In genomic region chr11:41826129-41826528, GRCh38 we compare ENCODE assay signal across 30 cellular contexts.
"Had no signal": no experiment of that assay in that cellular context is flagged by ENCODE, and none has a peak within 500 bp of the region (broad histone marks: within the 10 kb centered on the region; RNA-seq: fewer than 3 reads in every experiment).

No MANE protein-coding gene starts in this region.

- H3K36me3 ChIP-seq: ascending aorta, breast epithelium, cardiac muscle cell, colonic mucosa, esophagus squamous epithelium, gastroesophageal sphincter had no signal

- H3K4me3 ChIP-seq: ascending aorta, breast epithelium, cardiac muscle cell, colonic mucosa, esophagus squamous epithelium, gastroesophageal sphincter had no signal

- H3K27me3 Mint-ChIP-seq: activated CD4-positive, alpha-beta memory T cell treated with anti-CD3 and anti-CD28 coated beads for 36 hours; activated CD4-positive, alpha-beta T cell treated with anti-CD3 and anti-CD28 coated beads for 36 hours; activated CD4-positive, alpha-beta T cell treated with anti-CD3 and anti-CD28 coated beads, Interleukin-2, amount 10 ng/mL, durations not matched to agents 24 days and 14 days; activated CD8-positive, alpha-beta memory T cell treated with anti-CD3 and anti-CD28 coated beads, Interleukin-2, amount 10 ng/mL, durations not matched to agents 7 days and 5 days; activated naive CD4-positive, alpha-beta T cell treated with anti-CD3 and anti-CD28 coated beads, Interleukin-2, amount 50 U/mL, for 24 hours; activated naive CD8-positive, alpha-beta T cell treated with anti-CD3 and anti-CD28 coated beads, Interleukin-2, amount 10 ng/mL, durations not matched to agents 7 days and 5 days had no signal

- FAIRE-seq: endometrium, endothelial cell of umbilical vein had no signal

- H3K27me3 ChIP-seq: ascending aorta, breast epithelium, cardiac muscle cell, colonic mucosa, esophagus squamous epithelium, gastroesophageal sphincter had no signal

- H3K9me3 ChIP-seq: ascending aorta, breast epithelium, colonic mucosa, esophagus squamous epithelium, gastroesophageal sphincter had no signal

- H3K27ac Mint-ChIP-seq: activated CD4-positive, alpha-beta memory T cell treated with anti-CD3 and anti-CD28 coated beads for 36 hours; activated CD4-positive, alpha-beta T cell treated with anti-CD3 and anti-CD28 coated beads for 36 hours; activated CD4-positive, alpha-beta T cell treated with anti-CD3 and anti-CD28 coated beads, Interleukin-2, amount 10 ng/mL, durations not matched to agents 24 days and 14 days; activated CD8-positive, alpha-beta memory T cell treated with anti-CD3 and anti-CD28 coated beads, Interleukin-2, amount 10 ng/mL, durations not matched to agents 7 days and 5 days; activated CD8-positive, alpha-beta T cell treated with anti-CD3 and anti-CD28 coated beads, Interleukin-2, amount 10 ng/mL, durations not matched to agents 7 days and 5 days; activated naive CD4-positive, alpha-beta T cell treated with anti-CD3 and anti-CD28 coated beads for 36 hours; activated naive CD4-positive, alpha-beta T cell treated with anti-CD3 and anti-CD28 coated beads, Interleukin-2, amount 50 U/mL, for 24 hours; activated naive CD8-positive, alpha-beta T cell treated with anti-CD3 and anti-CD28 coated beads, Interleukin-2, amount 10 ng/mL, durations not matched to agents 7 days and 5 days; activated T-helper 1 cell treated with anti-CD3 and anti-CD28 coated beads, Interleukin-12 subunit alpha, Interleukin-12 subunit beta, Interleukin-2, Interleukin-4 antibody, amounts not matched to agents 30 ng/mL and 10 ng/mL and 1 ng/mL, durations not matched to agents 14 hours and 24 hours and 36 hours; activated T-helper 2 cell treated with anti-CD3 and anti-CD28 coated beads, Interferon-gamma antibody, Interleukin-2, Interleukin-4, amounts not matched to agents 10 μg/mL and 5 μg/mL and 100 μg/mL, durations not matched to agents 14 hours and 24 hours and 36 hours; brain had no signal

- H3K4me3 Mint-ChIP-seq: activated CD4-positive, alpha-beta memory T cell treated with anti-CD3 and anti-CD28 coated beads for 36 hours; activated CD4-positive, alpha-beta T cell treated with anti-CD3 and anti-CD28 coated beads for 36 hours; activated CD4-positive, alpha-beta T cell treated with anti-CD3 and anti-CD28 coated beads, Interleukin-2, amount 10 ng/mL, durations not matched to agents 24 days and 14 days; activated CD8-positive, alpha-beta memory T cell treated with anti-CD3 and anti-CD28 coated beads, Interleukin-2, amount 10 ng/mL, durations not matched to agents 7 days and 5 days; activated CD8-positive, alpha-beta T cell treated with anti-CD3 and anti-CD28 coated beads, Interleukin-2, amount 10 ng/mL, durations not matched to agents 7 days and 5 days; activated naive CD4-positive, alpha-beta T cell treated with anti-CD3 and anti-CD28 coated beads for 36 hours; activated naive CD4-positive, alpha-beta T cell treated with anti-CD3 and anti-CD28 coated beads, Interleukin-2, amount 50 U/mL, for 24 hours; activated naive CD8-positive, alpha-beta T cell treated with anti-CD3 and anti-CD28 coated beads, Interleukin-2, amount 10 ng/mL, durations not matched to agents 7 days and 5 days; activated T-helper 1 cell treated with anti-CD3 and anti-CD28 coated beads, Interleukin-12 subunit alpha, Interleukin-12 subunit beta, Interleukin-2, Interleukin-4 antibody, amounts not matched to agents 30 ng/mL and 10 ng/mL and 1 ng/mL, durations not matched to agents 14 hours and 24 hours and 36 hours; brain had no signal

- ATAC-seq: activated CD4-positive, alpha-beta T cell treated with anti-CD3 and anti-CD28 coated beads for 36 hours; activated CD8-positive, alpha-beta memory T cell treated with anti-CD3 and anti-CD28 coated beads, Interleukin-2, amount 10 ng/mL, durations not matched to agents 7 days and 5 days; activated CD8-positive, alpha-beta T cell treated with anti-CD3 and anti-CD28 coated beads, Interleukin-2, amount 10 ng/mL, durations not matched to agents 7 days and 5 days; gastroesophageal sphincter had no signal

- H3K4me1 Mint-ChIP-seq: activated CD4-positive, alpha-beta T cell treated with anti-CD3 and anti-CD28 coated beads for 36 hours; activated CD4-positive, alpha-beta T cell treated with anti-CD3 and anti-CD28 coated beads, Interleukin-2, amount 10 ng/mL, durations not matched to agents 24 days and 14 days; activated CD8-positive, alpha-beta memory T cell treated with anti-CD3 and anti-CD28 coated beads, Interleukin-2, amount 10 ng/mL, durations not matched to agents 7 days and 5 days; activated naive CD4-positive, alpha-beta T cell treated with anti-CD3 and anti-CD28 coated beads, Interleukin-2, amount 50 U/mL, for 24 hours; activated naive CD8-positive, alpha-beta T cell treated with anti-CD3 and anti-CD28 coated beads, Interleukin-2, amount 10 ng/mL, durations not matched to agents 7 days and 5 days; brain had no signal

- DNase-seq: activated CD4-positive, alpha-beta memory T cell treated with anti-CD3 and anti-CD28 coated beads for 36 hours; activated CD4-positive, alpha-beta T cell treated with anti-CD3 and anti-CD28 coated beads for 36 hours; activated CD4-positive, alpha-beta T cell treated with anti-CD3 and anti-CD28 coated beads, Interleukin-2, amount 10 ng/mL, durations not matched to agents 24 days and 14 days; activated CD4-positive, CD25-positive, alpha-beta regulatory T cell; activated CD4-positive, CD25-positive, alpha-beta regulatory T cell treated with anti-CD3 and anti-CD28 coated beads, Interleukin-2, amount 50 U/mL, for 72 hours; activated CD8-positive, alpha-beta memory T cell treated with anti-CD3 and anti-CD28 coated beads, Interleukin-2, amount 10 ng/mL, durations not matched to agents 7 days and 5 days; activated CD8-positive, alpha-beta memory T cell treated with anti-CD3 and anti-CD28 coated beads, Interleukin-2, amount 50 U/mL, for 4 hours; activated CD8-positive, alpha-beta T cell treated with anti-CD3 and anti-CD28 coated beads, Interleukin-2, amount 10 ng/mL, durations not matched to agents 7 days and 5 days; activated effector memory CD4-positive, alpha-beta T cell treated with anti-CD3 and anti-CD28 coated beads, Interleukin-2, amount 50 U/mL, for 16 hours; activated naive CD4-positive, alpha-beta T cell treated with anti-CD3 and anti-CD28 coated beads for 36 hours; activated naive CD8-positive, alpha-beta T cell treated with anti-CD3 and anti-CD28 coated beads, Interleukin-2, amount 10 ng/mL, durations not matched to agents 7 days and 5 days; activated T-cell treated with anti-CD3 and anti-CD28 coated beads, Interleukin-2, amount 50 U/mL, for 1 hour; activated T-cell treated with anti-CD3 and anti-CD28 coated beads, Interleukin-2, amount 50 U/mL, for 48 hours; central memory CD4-positive, alpha-beta T cell; cerebellar nuclear complex; colonic mucosa; effector CD8-positive, alpha-beta T cell; esophagus squamous epithelium; foreskin melanocyte; T-helper 2 cell had no signal

- H3K4me1 ChIP-seq: ascending aorta, breast epithelium, colonic mucosa, esophagus squamous epithelium, gastroesophageal sphincter had no signal
